Comparison of ENCODE assay signal across 15 cellular contexts in the genomic region with DNA sequence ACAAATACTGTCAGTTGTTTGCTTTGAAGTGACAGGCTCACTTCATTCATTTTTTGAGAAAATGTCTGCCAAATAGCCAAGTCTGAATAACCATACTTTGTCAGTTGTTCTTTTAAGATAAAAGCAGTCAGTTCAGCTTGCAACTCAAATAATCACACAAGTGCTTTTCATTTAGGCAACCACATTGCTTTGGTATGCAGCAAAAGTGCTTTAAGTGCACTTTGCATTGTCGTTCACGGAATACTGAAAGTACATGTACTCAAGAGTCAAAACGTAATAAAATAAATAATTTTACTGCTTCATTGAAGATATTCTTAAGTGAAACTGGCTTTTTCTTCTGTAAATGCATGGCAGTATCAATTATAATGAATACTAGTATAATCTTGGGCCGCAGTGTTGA.
"Had no signal": no experiment of that assay in that cellular context is flagged by ENCODE, and none has a peak within 500 bp of the region (broad histone marks: within the 10 kb centered on the region; RNA-seq: fewer than 3 reads in every experiment).

No MANE protein-coding gene starts in this region.

- H3K9me3 ChIP-seq: thoracic aorta had no signal

- H3K27me3 ChIP-seq: cardiac muscle cell had no signal

- H3K27me3 Mint-ChIP-seq: activated CD4-positive, alpha-beta T cell treated with anti-CD3 and anti-CD28 coated beads, Interleukin-2, amount 10 ng/mL, durations not matched to agents 24 days and 14 days; stimulated activated naive B cell treated with anti-CD40 and anti-IgM and Interleukin-4, amounts not matched to agents 10 μg/mL and 1 μg/mL and 100 μg/mL, for 72 hours had no signal

- DNase-seq: activated CD4-positive, alpha-beta T cell treated with anti-CD3 and anti-CD28 coated beads, Interleukin-2, amount 10 ng/mL, durations not matched to agents 24 days and 14 days; activated CD8-positive, alpha-beta T cell treated with anti-CD3 and anti-CD28 coated beads, Interleukin-2, amount 10 ng/mL, durations not matched to agents 7 days and 5 days; activated naive CD4-positive, alpha-beta T cell treated with anti-CD3 and anti-CD28 coated beads for 36 hours; activated T-cell treated with anti-CD3 and anti-CD28 coated beads, Interleukin-2, amount 50 U/mL, for 4 hours; effector memory CD4-positive, alpha-beta T cell; hypothalamus; kidney; occipital lobe; posterior cingulate gyrus; stimulated activated naive B cell treated with anti-CD40 and anti-IgM and Interleukin-4, amounts not matched to agents 10 μg/mL and 1 μg/mL and 100 μg/mL, for 72 hours; T1000 had no signal

- ATAC-seq: activated CD8-positive, alpha-beta T cell treated with anti-CD3 and anti-CD28 coated beads, Interleukin-2, amount 10 ng/mL, durations not matched to agents 7 days and 5 days; activated T-cell treated with anti-CD3 and anti-CD28 coated beads, Interleukin-2, amount 50 U/mL, for 4 hours; left lobe of liver; stimulated activated naive B cell treated with anti-CD40 and anti-IgM and Interleukin-4, amounts not matched to agents 10 μg/mL and 1 μg/mL and 100 μg/mL, for 72 hours had no signal

- FAIRE-seq: frontal cortex, kidney had no signal

- H3K36me3 ChIP-seq: cardiac muscle cell, thoracic aorta had no signal

- H3K27ac ChIP-seq: cardiac muscle cell, thoracic aorta had no signal

- H3K27ac Mint-ChIP-seq: activated CD4-positive, alpha-beta T cell treated with anti-CD3 and anti-CD28 coated beads, Interleukin-2, amount 10 ng/mL, durations not matched to agents 24 days and 14 days; activated CD8-positive, alpha-beta T cell treated with anti-CD3 and anti-CD28 coated beads, Interleukin-2, amount 10 ng/mL, durations not matched to agents 7 days and 5 days; activated naive CD4-positive, alpha-beta T cell treated with anti-CD3 and anti-CD28 coated beads for 36 hours; stimulated activated naive B cell treated with anti-CD40 and anti-IgM and Interleukin-4, amounts not matched to agents 10 μg/mL and 1 μg/mL and 100 μg/mL, for 72 hours had no signal

- H3K9me3 Mint-ChIP-seq: activated naive CD4-positive, alpha-beta T cell treated with anti-CD3 and anti-CD28 coated beads for 36 hours; activated T-cell treated with anti-CD3 and anti-CD28 coated beads, Interleukin-2, amount 50 U/mL, for 4 hours; stimulated activated naive B cell treated with anti-CD40 and anti-IgM and Interleukin-4, amounts not matched to agents 10 μg/mL and 1 μg/mL and 100 μg/mL, for 72 hours had no signal

- H3K4me3 ChIP-seq: cardiac muscle cell, thoracic aorta had no signal

- H3K4me3 Mint-ChIP-seq: activated CD4-positive, alpha-beta T cell treated with anti-CD3 and anti-CD28 coated beads, Interleukin-2, amount 10 ng/mL, durations not matched to agents 24 days and 14 days; activated CD8-positive, alpha-beta T cell treated with anti-CD3 and anti-CD28 coated beads, Interleukin-2, amount 10 ng/mL, durations not matched to agents 7 days and 5 days; activated naive CD4-positive, alpha-beta T cell treated with anti-CD3 and anti-CD28 coated beads for 36 hours; activated T-cell treated with anti-CD3 and anti-CD28 coated beads, Interleukin-2, amount 50 U/mL, for 4 hours; stimulated activated naive B cell treated with anti-CD40 and anti-IgM and Interleukin-4, amounts not matched to agents 10 μg/mL and 1 μg/mL and 100 μg/mL, for 72 hours had no signal

- H3K4me1 Mint-ChIP-seq: stimulated activated naive B cell treated with anti-CD40 and anti-IgM and Interleukin-4, amounts not matched to agents 10 μg/mL and 1 μg/mL and 100 μg/mL, for 72 hours had no signal
